ENCODE assay signal across 10 cellular contexts in the genomic region with DNA sequence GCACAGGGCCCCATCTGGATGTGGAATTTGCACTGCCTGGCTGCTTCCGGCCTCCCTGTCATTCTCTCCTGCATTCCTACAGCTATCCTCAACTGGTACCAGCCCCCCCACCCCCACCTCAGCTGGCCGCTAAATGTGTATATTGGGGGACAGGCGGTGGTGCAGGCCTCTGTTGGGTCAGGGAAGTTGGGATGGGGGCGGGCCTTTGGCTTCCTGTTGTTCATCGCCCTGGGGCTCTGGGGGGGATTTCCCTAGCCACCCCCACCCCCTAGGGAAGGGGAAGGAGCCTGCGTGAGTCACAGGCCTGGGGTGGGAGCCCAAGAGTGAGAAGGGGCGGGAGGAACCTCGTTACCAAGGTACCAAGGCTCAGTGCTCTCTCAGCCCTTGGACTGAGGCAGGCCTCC. TPM values are rescaled to one million over a fixed set of nuclear protein-coding genes. Genes with fewer than 3 reads are reported as not detected.
A peak's percentile ranks its signal among the peaks of the same experiment; 100 is the strongest.
DNase-seq lines count a peak whose midpoint lies in the region; ATAC-seq, FAIRE-seq and TF ChIP-seq lines count a peak whose summit lies in the region.
"Had no signal": no experiment of that assay in that cellular context is flagged by ENCODE, and none has a peak within 500 bp of the region (broad histone marks: within the 10 kb centered on the region; RNA-seq: fewer than 3 reads in every experiment).

No MANE protein-coding gene starts in this region.

- H3K36me3 Mint-ChIP-seq in activated T-helper 1 cell treated with anti-CD3 and anti-CD28 coated beads, Interleukin-12 subunit alpha, Interleukin-12 subunit beta, Interleukin-2, Interleukin-4 antibody, amounts not matched to agents 30 ng/mL and 10 ng/mL and 1 ng/mL, durations not matched to agents 14 hours and 24 hours and 36 hours (ENCODE audit: low read depth) = peaks cover 28% of the 10 kb centered on the region

- peak overlapping the region; percentile 22 for H3K4me2 ChIP-seq in PC-3 (ENCODE audit: low read length)

- FAIRE-seq in GM12892 (lab: Jason Lieb, UNC) = no peak

- H3K4me3 Mint-ChIP-seq in activated T-helper 1 cell treated with anti-CD3 and anti-CD28 coated beads, Interleukin-12 subunit alpha, Interleukin-12 subunit beta, Interleukin-2, Interleukin-4 antibody, amounts not matched to agents 30 ng/mL and 10 ng/mL and 1 ng/mL, durations not matched to agents 14 hours and 24 hours and 36 hours = peak overlapping the region; percentile 78

- no peaks in the 10 kb centered on the region for H3K27me3 Mint-ChIP-seq in activated T-helper 1 cell treated with anti-CD3 and anti-CD28 coated beads, Interleukin-12 subunit alpha, Interleukin-12 subunit beta, Interleukin-2, Interleukin-4 antibody, amounts not matched to agents 30 ng/mL and 10 ng/mL and 1 ng/mL, durations not matched to agents 14 hours and 24 hours and 36 hours (ENCODE audit: insufficient read depth)

- POLR2A ChIA-PET in PC-3 (lab: Charles Lee; ENCODE audit: unreplicated experiment) = no interaction called here

- peak overlapping the region; percentile 97 for H3K27ac Mint-ChIP-seq in activated T-helper 1 cell treated with anti-CD3 and anti-CD28 coated beads, Interleukin-12 subunit alpha, Interleukin-12 subunit beta, Interleukin-2, Interleukin-4 antibody, amounts not matched to agents 30 ng/mL and 10 ng/mL and 1 ng/mL, durations not matched to agents 14 hours and 24 hours and 36 hours

- H3K9me3 ChIP-seq in PC-3 (ENCODE audit: low read length) (no peaks in the 10 kb centered on the region), left ventricle myocardium inferior (replicated peaks) (no peaks in the 10 kb centered on the region), vagina (no peaks in the 10 kb centered on the region)
- H3K9me3 ChIP-seq: thoracic aorta had no signal

- no peak overlapping the region for H2AFZ ChIP-seq in PC-3 (ENCODE audit: low read length)

- no peaks in the 10 kb centered on the region for H3K9me3 Mint-ChIP-seq in activated T-helper 1 cell treated with anti-CD3 and anti-CD28 coated beads, Interleukin-12 subunit alpha, Interleukin-12 subunit beta, Interleukin-2, Interleukin-4 antibody, amounts not matched to agents 30 ng/mL and 10 ng/mL and 1 ng/mL, durations not matched to agents 14 hours and 24 hours and 36 hours

- TF ChIP-seq CTCF in PC-3 (conservative IDR thresholded peaks at IDR 0.05; ENCODE audit: low read depth, low read length) (no peak), left ventricle myocardium inferior (IDR thresholded peaks at IDR 0.05; ENCODE audit: borderline replicate concordance) (no peak), vagina (IDR thresholded peaks at IDR 0.05) (no peak)

- H3K27me3 ChIP-seq in PC-3 (ENCODE audit: low read length) (no peaks in the 10 kb centered on the region), left ventricle myocardium inferior (ENCODE audit: low read depth) (peaks cover 44% of the 10 kb centered on the region), vagina (no peaks in the 10 kb centered on the region)

- no peaks in the 10 kb centered on the region for H3K79me2 ChIP-seq in PC-3 (ENCODE audit: low read length)

- no peaks in the 10 kb centered on the region for H4K20me1 ChIP-seq in PC-3 (ENCODE audit: low read length)

- TF ChIP-seq POLR2A in GM12892 (IDR thresholded peaks at IDR 0.05; ENCODE audit: low read depth, low read length) (0 out of 2 replicates have a peak, but pooled peaks have one; percentile 17), vagina (IDR thresholded peaks at IDR 0.05) (no peak)

- intact Hi-C loops in PC-3 (cut with micrococcal nuclease) (no loop called here), left ventricle myocardium inferior (cut with micrococcal nuclease) (no loop called here), vagina (cut with DNase I) (no loop called here)
- intact Hi-C loops in activated T-helper 1 cell treated with anti-CD3 and anti-CD28 coated beads, Interleukin-12 subunit alpha, Interleukin-12 subunit beta, Interleukin-2, Interleukin-4 antibody, amounts not matched to agents 30 ng/mL and 10 ng/mL and 1 ng/mL, durations not matched to agents 14 hours and 24 hours and 36 hours (cut with micrococcal nuclease) = loop anchor here (1.0 to 5.0 kb wide), 6 partner anchors 13 to 301 kb away; a partner anchor contains a TSS

- ATAC-seq in PC-3 (peak; percentile 78), HG03520 (IDR thresholded peaks at IDR 0.05; ENCODE audit: unreplicated experiment) (no peak)

- H3F3A ChIP-seq in PC-3 (ENCODE audit: low read length, unreplicated experiment) = no peaks in the 10 kb centered on the region

- H3K36me3 ChIP-seq in PC-3 (ENCODE audit: low read depth, low read length) = no peaks in the 10 kb centered on the region
- H3K36me3 ChIP-seq in left ventricle myocardium inferior = no peaks in the 10 kb centered on the region
- H3K36me3 ChIP-seq in vagina = no peaks in the 10 kb centered on the region
- H3K36me3 ChIP-seq: thoracic aorta had no signal

- no TSS peak for BruUV-seq in PC-3 (replicated peaks; lab: Mats Ljungman, UMichigan)

- H3K4me1 ChIP-seq in PC-3 (ENCODE audit: insufficient read depth, low read length) (peaks cover 14% of the 10 kb centered on the region), left ventricle myocardium inferior (no peaks in the 10 kb centered on the region), vagina (peaks cover 8% of the 10 kb centered on the region)

- H3K4me1 Mint-ChIP-seq in activated T-helper 1 cell treated with anti-CD3 and anti-CD28 coated beads, Interleukin-12 subunit alpha, Interleukin-12 subunit beta, Interleukin-2, Interleukin-4 antibody, amounts not matched to agents 30 ng/mL and 10 ng/mL and 1 ng/mL, durations not matched to agents 14 hours and 24 hours and 36 hours (ENCODE audit: low read depth) = peaks cover 42% of the 10 kb centered on the region

- CTCF ChIA-PET in PC-3 (lab: Charles Lee) = no interaction called here

- H3K9me2 ChIP-seq in PC-3 (replicated peaks; ENCODE audit: low read length) = no peaks in the 10 kb centered on the region

- H3K27ac ChIP-seq in PC-3 (ENCODE audit: low read length) = peak overlapping the region; percentile 65
- no peak overlapping the region for H3K27ac ChIP-seq in left ventricle myocardium inferior (replicated peaks)
- no peak overlapping the region for H3K27ac ChIP-seq in vagina
- H3K27ac ChIP-seq: SK-N-MC, thoracic aorta had no signal

- H3K4me3 ChIP-seq in PC-3 (ENCODE audit: low read length) (no peak overlapping the region), left ventricle myocardium inferior (no peak overlapping the region), vagina (no peak overlapping the region)
- H3K4me3 ChIP-seq: SK-N-MC, thoracic aorta had no signal

- DNase-seq in GM12892 (ENCODE audit: insufficient read length) (peak; percentile 66), PC-3 (peak; percentile 71), left ventricle myocardium inferior (peak; percentile 53), vagina (ENCODE audit: extremely low spot score in 2 of 2) (no peak), NCI-H2227 (lab: John Stamatoyannopoulos, UW; ENCODE audit: unreplicated experiment) (no peak)
- DNase-seq in activated T-helper 1 cell treated with anti-CD3 and anti-CD28 coated beads, Interleukin-12 subunit alpha, Interleukin-12 subunit beta, Interleukin-2, Interleukin-4 antibody, amounts not matched to agents 30 ng/mL and 10 ng/mL and 1 ng/mL, durations not matched to agents 14 hours and 24 hours and 36 hours (ENCODE audit: low spot score) = peak; percentile 74
- DNase-seq in stimulated activated CD4-positive, alpha-beta T cell treated with anti-CD3 and anti-CD28 coated beads, Interleukin-4, amount 100 ng/mL, for 48 hours (ENCODE audit: low read depth in 2 of 2) = peak; percentile 66 to 85

- H3K9ac ChIP-seq in PC-3 (ENCODE audit: low read length) = peak overlapping the region; percentile 49

RNA-seq across cellular contexts. Expression of a gene that starts 10.6 kb away (rescaled TPM):
- 21.0 TPM for polyA plus RNA-seq in GM12892 (2012; ENCODE audit: missing spikeins)
- total RNA-seq in PC-3 (2014; rRNA removed) (1.4 and 2.4 TPM in 2 replicates), left ventricle myocardium inferior (1.2 TPM), vagina (0.74 TPM)
- total RNA-seq in activated T-helper 1 cell treated with anti-CD3 and anti-CD28 coated beads, Interleukin-12 subunit alpha, Interleukin-12 subunit beta, Interleukin-2, Interleukin-4 antibody, amounts not matched to agents 30 ng/mL and 10 ng/mL and 1 ng/mL, durations not matched to agents 14 hours and 24 hours and 36 hours = 64.0 and 65.8 TPM in 2 replicates

RNA-seq across cellular contexts. Expression of a gene that starts 45.7 kb away (rescaled TPM):
- polyA plus RNA-seq in GM12892 (2012; ENCODE audit: missing spikeins) = 3.2 TPM
- total RNA-seq in PC-3 (2014; rRNA removed) (14.4 and 15.2 TPM in 2 replicates), left ventricle myocardium inferior (7.1 TPM), vagina (26.5 TPM)
- total RNA-seq in activated T-helper 1 cell treated with anti-CD3 and anti-CD28 coated beads, Interleukin-12 subunit alpha, Interleukin-12 subunit beta, Interleukin-2, Interleukin-4 antibody, amounts not matched to agents 30 ng/mL and 10 ng/mL and 1 ng/mL, durations not matched to agents 14 hours and 24 hours and 36 hours = 17.5 and 17.8 TPM in 2 replicates

RNA-seq across cellular contexts. Expression of a gene that starts 51.7 kb away (rescaled TPM):
- not detected for polyA plus RNA-seq in GM12892 (2012; ENCODE audit: missing spikeins)
- 0.12 TPM in 1 of 2 replicates, not detected in the other for total RNA-seq in PC-3 (2014; rRNA removed)
- total RNA-seq in activated T-helper 1 cell treated with anti-CD3 and anti-CD28 coated beads, Interleukin-12 subunit alpha, Interleukin-12 subunit beta, Interleukin-2, Interleukin-4 antibody, amounts not matched to agents 30 ng/mL and 10 ng/mL and 1 ng/mL, durations not matched to agents 14 hours and 24 hours and 36 hours = 3.9 TPM in 2 replicates
- total RNA-seq in left ventricle myocardium inferior = 2.1 TPM
- 2.5 TPM for total RNA-seq in vagina

Comparison
In these comparisons a context has a peak if more than half of its experiments do, and no peak if none do; other contexts are left out.
1. DNase-seq: peak in GM12892 (single experiment), PC-3 (single experiment), activated T-helper 1 cell treated with anti-CD3 and anti-CD28 coated beads, Interleukin-12 subunit alpha, Interleukin-12 subunit beta, Interleukin-2, Interleukin-4 antibody, amounts not matched to agents 30 ng/mL and 10 ng/mL and 1 ng/mL, durations not matched to agents 14 hours and 24 hours and 36 hours (single experiment), left ventricle myocardium inferior (single experiment) and stimulated activated CD4-positive, alpha-beta T cell treated with anti-CD3 and anti-CD28 coated beads, Interleukin-4, amount 100 ng/mL, for 48 hours (2 of 2); none in vagina (0 of 2) and NCI-H2227 (single experiment).
2. RNA of a gene that starts 10.6 kb away (total RNA-seq): 64.0 to 65.8 TPM in activated T-helper 1 cell treated with anti-CD3 and anti-CD28 coated beads, Interleukin-12 subunit alpha, Interleukin-12 subunit beta, Interleukin-2, Interleukin-4 antibody, amounts not matched to agents 30 ng/mL and 10 ng/mL and 1 ng/mL, durations not matched to agents 14 hours and 24 hours and 36 hours; 1.4 to 2.4 TPM in PC-3, 1.2 TPM in left ventricle myocardium inferior (single experiment) and 0.74 TPM in vagina (single experiment); every median in the first group is over 10 times any median in the second.